Comparison of ENCODE assay signal across 11 cellular contexts in genomic region chr16:85755929-85756768, GRCh38. TPM values are rescaled to one million over a fixed set of nuclear protein-coding genes. Genes with fewer than 3 reads are reported as not detected.
A peak's percentile ranks its signal among the peaks of the same experiment; 100 is the strongest.
DNase-seq lines count a peak whose midpoint lies in the region; ATAC-seq and TF ChIP-seq lines count a peak whose summit lies in the region.
"Had no signal": no experiment of that assay in that cellular context is flagged by ENCODE, and none has a peak within 500 bp of the region (broad histone marks: within the 10 kb centered on the region; RNA-seq: fewer than 3 reads in every experiment).

No MANE protein-coding gene starts in this region.

- peaks cover 9% of the 10 kb centered on the region; the same call in 1 of the 2 replicates for H3K27me3 ChIP-seq in OCI-LY1 (ENCODE audit: insufficient read depth, low read length)
- no peaks in the 10 kb centered on the region for H3K27me3 ChIP-seq in prostate gland (replicated peaks; ENCODE audit: insufficient read depth)

- no peak overlapping the region for H2AFZ ChIP-seq in OCI-LY1 (ENCODE audit: low read length)

- H3K9me3 ChIP-seq in OCI-LY1 (ENCODE audit: low read length) (no peaks in the 10 kb centered on the region), prostate gland (no peaks in the 10 kb centered on the region)

- H3K36me3 ChIP-seq in OCI-LY1 (ENCODE audit: insufficient read depth, low read length): no peaks in the 10 kb centered on the region
- H3K36me3 ChIP-seq in prostate gland: no peaks in the 10 kb centered on the region

- TF ChIP-seq CTCF in OCI-LY1 (IDR thresholded peaks at IDR 0.05; ENCODE audit: low read length) (no peak), prostate gland (IDR thresholded peaks at IDR 0.05) (no peak)

- H3K27ac Mint-ChIP-seq in stimulated activated naive B cell treated with anti-CD40 and anti-IgM and Interleukin-4, amounts not matched to agents 10 μg/mL and 1 μg/mL and 100 μg/mL, for 72 hours: peak overlapping the region; percentile 97
- H3K27ac Mint-ChIP-seq: activated naive CD8-positive, alpha-beta T cell had no signal

- H3K4me1 Mint-ChIP-seq in stimulated activated naive B cell treated with anti-CD40 and anti-IgM and Interleukin-4, amounts not matched to agents 10 μg/mL and 1 μg/mL and 100 μg/mL, for 72 hours: peaks cover 69 to 90% of the 10 kb centered on the region in 2 donors

- peaks cover 4% of the 10 kb centered on the region; the same call in 1 of the 2 replicates for H3F3A ChIP-seq in OCI-LY1 (ENCODE audit: insufficient read depth, low read length)

- WGBS in prostate gland: 79% methylated on average over 25 of the region's 25 CpGs

- H3K4me2 ChIP-seq in OCI-LY1 (ENCODE audit: low read length): peak overlapping the region; percentile 50

- H3K27ac ChIP-seq in OCI-LY1 (ENCODE audit: low read depth, low read length, poor library complexity, severe bottlenecking): peak overlapping the region; percentile 86
- H3K27ac ChIP-seq in prostate gland: no peak overlapping the region

- intact Hi-C loops in prostate gland (cut with DNase I): no loop called here

- H3K9ac ChIP-seq in OCI-LY1 (ENCODE audit: low read length): peak overlapping the region; percentile 7; the same call in 1 of the 2 replicates

- H3K36me3 Mint-ChIP-seq in stimulated activated naive B cell treated with anti-CD40 and anti-IgM and Interleukin-4, amounts not matched to agents 10 μg/mL and 1 μg/mL and 100 μg/mL, for 72 hours: no peaks in the 10 kb centered on the region
- H3K36me3 Mint-ChIP-seq: activated naive CD8-positive, alpha-beta T cell; naive thymus-derived CD8-positive, alpha-beta T cell; T-cell had no signal

- peak; percentile 1 for DNase-seq in SKM-1 treated with dmso at 0.1 percent for 144 hours (lab: John Stamatoyannopoulos, UW; ENCODE audit: unreplicated experiment)
- DNase-seq in SKM-1 (lab: John Stamatoyannopoulos, UW; ENCODE audit: unreplicated experiment): no peak
- DNase-seq in stimulated activated naive B cell treated with anti-CD40 and anti-IgM and Interleukin-4, amounts not matched to agents 10 μg/mL and 1 μg/mL and 100 μg/mL, for 72 hours: peak; percentile 57
- no peak for DNase-seq in C1 segment of cervical spinal cord (lab: John Stamatoyannopoulos, UW)
- no peak for DNase-seq in NCI-H774 (lab: John Stamatoyannopoulos, UW)
- no peak for DNase-seq in prostate gland (ENCODE audit: low spot score)
- DNase-seq: naive thymus-derived CD8-positive, alpha-beta T cell; T-cell had no signal

- H3K27me3 Mint-ChIP-seq in stimulated activated naive B cell treated with anti-CD40 and anti-IgM and Interleukin-4, amounts not matched to agents 10 μg/mL and 1 μg/mL and 100 μg/mL, for 72 hours: no peaks in the 10 kb centered on the region

- no peaks in the 10 kb centered on the region for H4K20me1 ChIP-seq in OCI-LY1 (ENCODE audit: insufficient read depth, low read length)

- peaks cover 0 to 2% of the 10 kb centered on the region in 2 donors for H3K9me3 Mint-ChIP-seq in stimulated activated naive B cell treated with anti-CD40 and anti-IgM and Interleukin-4, amounts not matched to agents 10 μg/mL and 1 μg/mL and 100 μg/mL, for 72 hours
- H3K9me3 Mint-ChIP-seq: naive thymus-derived CD8-positive, alpha-beta T cell; T-cell had no signal

- H3K79me2 ChIP-seq in OCI-LY1 (ENCODE audit: insufficient read depth, low read length): no peaks in the 10 kb centered on the region

- peak overlapping the region; percentile 78 to 82 for H3K4me3 Mint-ChIP-seq in stimulated activated naive B cell treated with anti-CD40 and anti-IgM and Interleukin-4, amounts not matched to agents 10 μg/mL and 1 μg/mL and 100 μg/mL, for 72 hours
- H3K4me3 Mint-ChIP-seq: activated naive CD8-positive, alpha-beta T cell; T-cell had no signal

- H3K4me1 ChIP-seq in OCI-LY1 (ENCODE audit: insufficient read depth, low read length, severe bottlenecking): peaks cover 83% of the 10 kb centered on the region
- H3K4me1 ChIP-seq in prostate gland (replicated peaks): peaks cover 12% of the 10 kb centered on the region

- no peaks in the 10 kb centered on the region for H3K9me2 ChIP-seq in OCI-LY1 (ENCODE audit: low read depth, low read length)

- no peak for TF ChIP-seq POLR2A in prostate gland (IDR thresholded peaks at IDR 0.05)

- H3K4me3 ChIP-seq in OCI-LY1 (ENCODE audit: low read depth, low read length, poor library complexity, severe bottlenecking): peak overlapping the region; percentile 5
- H3K4me3 ChIP-seq in prostate gland: no peak overlapping the region

- peak; percentile 43 for ATAC-seq in HG02642 (IDR thresholded peaks at IDR 0.05; ENCODE audit: poor library complexity, unreplicated experiment)
- peak; percentile 71 to 75 for ATAC-seq in stimulated activated naive B cell treated with anti-CD40 and anti-IgM and Interleukin-4, amounts not matched to agents 10 μg/mL and 1 μg/mL and 100 μg/mL, for 72 hours (replicated peaks)
- ATAC-seq: T-cell had no signal

RNA-seq across cellular contexts. Expression of gene C16orf74, which starts 5.3 kb away (rescaled TPM):
- total RNA-seq in prostate gland: 10 to 100 TPM; 17.4 to 19.3 TPM

RNA-seq across cellular contexts. Expression of gene EMC8, which starts 43.2 kb away (rescaled TPM):
- total RNA-seq in prostate gland: 10 to 100 TPM; 30.2 to 38.8 TPM

RNA-seq across cellular contexts. Expression of gene COX4I1, which starts 43.3 kb away (rescaled TPM):
- 100 to 1,000 TPM; 345 to 562 TPM for total RNA-seq in prostate gland

Comparison
In these comparisons a context has a peak if more than half of its experiments do, and no peak if none do; other contexts are left out.
1. DNase-seq: peak in SKM-1 treated with dmso at 0.1 percent for 144 hours (single experiment) and stimulated activated naive B cell treated with anti-CD40 and anti-IgM and Interleukin-4, amounts not matched to agents 10 μg/mL and 1 μg/mL and 100 μg/mL, for 72 hours (single experiment); none in SKM-1 (single experiment), C1 segment of cervical spinal cord (0 of 14), NCI-H774 (single experiment) and prostate gland (single experiment).